ENCODE assay signal across 1 cellular context in genomic region chr1:220706921-220707559, GRCh38.
A peak's percentile ranks its signal among the peaks of the same experiment; 100 is the strongest.
TF ChIP-seq lines count a peak whose summit lies in the region.

No MANE protein-coding gene starts in this region.

TF ChIP-seq in HepG2, 621 proteins besides CTCF, POLR2A, EP300 and RAD21:
- TF ChIP-seq SAP130 (CRISPR knock-in tag; IDR thresholded peaks at IDR 0.05; ENCODE audit: low read depth) (no peak), FOSL1 (CRISPR knock-in tag; IDR thresholded peaks at IDR 0.05; ENCODE audit: borderline replicate concordance) (no peak), MYPOP (CRISPR knock-in tag; IDR thresholded peaks at IDR 0.05) (no peak), HDAC2 (CRISPR knock-in tag; IDR thresholded peaks at IDR 0.05) (no peak), ZBTB2 (CRISPR knock-in tag; IDR thresholded peaks at IDR 0.05; ENCODE audit: low read depth) (no peak), ELF3 (CRISPR knock-in tag; IDR thresholded peaks at IDR 0.05) (peak; percentile 23; the same call in 1 of the 2 replicates), ZBTB26 (CRISPR knock-in tag; IDR thresholded peaks at IDR 0.05; ENCODE audit: borderline replicate concordance) (no peak)
